ENCODE assay signal across 16 cellular contexts in genomic region chr2:107376910-107377309, GRCh38.
DNase-seq lines count a peak whose midpoint lies in the region; ATAC-seq and TF ChIP-seq lines count a peak whose summit lies in the region.
"Had no signal": no experiment of that assay in that cellular context is flagged by ENCODE, and none has a peak within 500 bp of the region (broad histone marks: within the 10 kb centered on the region; RNA-seq: fewer than 3 reads in every experiment).

No MANE protein-coding gene starts in this region.

- no peaks in the 10 kb centered on the region for H3K27me3 ChIP-seq in right atrium auricular region
- H3K27me3 ChIP-seq: BLaER1 had no signal

- intact Hi-C loops in Right ventricle myocardium inferior (cut with DNase I) = no loop called here
- intact Hi-C loops in left cardiac atrium (cut with DNase I) = no loop called here

- no peak overlapping the region for H3K27ac ChIP-seq in right atrium auricular region
- H3K27ac ChIP-seq: BLaER1, HL-60 had no signal

- ATAC-seq in Right ventricle myocardium inferior (peak; percentile 65), left cardiac atrium (peak; percentile 51 to 55), GM21825 (IDR thresholded peaks at IDR 0.05; ENCODE audit: unreplicated experiment) (no peak)

- H3K4me3 ChIP-seq in right atrium auricular region = no peak overlapping the region
- H3K4me3 ChIP-seq: BLaER1 had no signal

- H3K4me1 ChIP-seq in right atrium auricular region = no peaks in the 10 kb centered on the region
- H3K4me1 ChIP-seq: BLaER1 had no signal

- no peaks in the 10 kb centered on the region for H3K36me3 ChIP-seq in right atrium auricular region
- H3K36me3 ChIP-seq: BLaER1 had no signal

- TF ChIP-seq CTCF in right atrium auricular region (IDR thresholded peaks at IDR 0.05) = no peak

- no peak for DNase-seq in Right ventricle myocardium inferior (ENCODE audit: missing footprints)
- no peak for DNase-seq in right atrium auricular region (ENCODE audit: low spot score)
- peak; percentile 37 for DNase-seq in NCI-H2196 (lab: John Stamatoyannopoulos, UW; ENCODE audit: unreplicated experiment)
- peak; percentile 30 for DNase-seq in left cardiac atrium
- DNase-seq in pons (ENCODE audit: low spot score) = peak; percentile 20
- no peak for DNase-seq in HuH-7.5 (ENCODE audit: low spot score)
- DNase-seq in stimulated activated CD4-positive, alpha-beta T cell treated with anti-CD3 and anti-CD28 coated beads, Interleukin-2, amount 100 ng/mL, for 24 hours = no peak
- DNase-seq: 8988T; AML-193; CD8-positive, alpha-beta memory T cell; DMS53; HCEC 1CT; HFFc6 had no signal

- peaks cover 0 to 5% of the 10 kb centered on the region in 2 donors for H3K9me3 ChIP-seq in right atrium auricular region
- H3K9me3 ChIP-seq: BLaER1 had no signal

Comparison
In these comparisons a context has a peak if more than half of its experiments do, and no peak if none do; other contexts are left out.
1. DNase-seq: peak in NCI-H2196 (single experiment), left cardiac atrium (single experiment) and pons (single experiment); none in Right ventricle myocardium inferior (single experiment), right atrium auricular region (single experiment), HuH-7.5 (single experiment) and stimulated activated CD4-positive, alpha-beta T cell treated with anti-CD3 and anti-CD28 coated beads, Interleukin-2, amount 100 ng/mL, for 24 hours (0 of 2).